In genomic region chr1:213982814-213983588, GRCh38 we compare ENCODE assay signal across 9 cellular contexts. TPM values are rescaled to one million over a fixed set of nuclear protein-coding genes. Genes with fewer than 3 reads are reported as not detected.
DNase-seq lines count a peak whose midpoint lies in the region; ATAC-seq and TF ChIP-seq lines count a peak whose summit lies in the region.
"Had no signal": no experiment of that assay in that cellular context is flagged by ENCODE, and none has a peak within 500 bp of the region (broad histone marks: within the 10 kb centered on the region; RNA-seq: fewer than 3 reads in every experiment).

No MANE protein-coding gene starts in this region.

- 4 to 9% methylated on average over 66 of the region's 66 CpGs for WGBS in sigmoid colon, 2 donors

- no peak overlapping the region for H3K27ac ChIP-seq in HUES48 (ENCODE audit: low read depth, low read length)
- H3K27ac ChIP-seq in right atrium auricular region: peak overlapping the region; percentile 29 to 44
- no peak overlapping the region for H3K27ac ChIP-seq in sigmoid colon
- H3K27ac ChIP-seq: skin epidermis had no signal

- H3K4me1 ChIP-seq in HUES48 (ENCODE audit: control insufficient read depth, insufficient read depth, low read length): peaks cover 73% of the 10 kb centered on the region
- peaks cover 0 to 41% of the 10 kb centered on the region in 2 donors for H3K4me1 ChIP-seq in right atrium auricular region
- peaks cover 0 to 41% (median 40%) of the 10 kb centered on the region in 4 donors for H3K4me1 ChIP-seq in sigmoid colon

- peaks cover 90% of the 10 kb centered on the region for H3K27me3 ChIP-seq in HUES48 (ENCODE audit: control insufficient read depth, insufficient read depth, low read length)
- peaks cover 0 to 16% of the 10 kb centered on the region in 2 donors for H3K27me3 ChIP-seq in right atrium auricular region
- peaks cover 53 to 86% (median 72%) of the 10 kb centered on the region in 3 donors for H3K27me3 ChIP-seq in sigmoid colon

- intact Hi-C loops in sigmoid colon (cut with DNase I): no loop called here

- TF ChIP-seq EP300 in sigmoid colon (IDR thresholded peaks at IDR 0.05): no peak

- H3K9ac ChIP-seq in HUES48 (ENCODE audit: low read depth, low read length): no peak overlapping the region

- TF ChIP-seq CTCF in right atrium auricular region (IDR thresholded peaks at IDR 0.05): peak in 1 of 2 donors; percentile 29
- no peak for TF ChIP-seq CTCF in sigmoid colon (IDR thresholded peaks at IDR 0.05)

- DNase-seq in right atrium auricular region (ENCODE audit: low spot score) (no peak), sigmoid colon (no peak), NCI-H187 treated with DMSO at 0.1 percent for 48 hours (lab: John Stamatoyannopoulos, UW) (no peak)
- DNase-seq in stimulated activated CD4-positive, alpha-beta T cell treated with anti-CD3 and anti-CD28 coated beads, Interleukin-15, amount 100 ng/mL, for 24 hours: no peak

- no peaks in the 10 kb centered on the region for H3K9me3 ChIP-seq in HUES48 (ENCODE audit: control insufficient read depth, insufficient read depth, low read length)
- no peaks in the 10 kb centered on the region for H3K9me3 ChIP-seq in right atrium auricular region
- H3K9me3 ChIP-seq in sigmoid colon: no peaks in the 10 kb centered on the region

- TF ChIP-seq POLR2A in sigmoid colon (IDR thresholded peaks at IDR 0.05): no peak

- H3K36me3 ChIP-seq in HUES48 (ENCODE audit: control insufficient read depth, insufficient read depth, low read length): no peaks in the 10 kb centered on the region
- H3K36me3 ChIP-seq in right atrium auricular region: no peaks in the 10 kb centered on the region
- no peaks in the 10 kb centered on the region for H3K36me3 ChIP-seq in sigmoid colon

- H3K4me3 ChIP-seq in HUES48 (ENCODE audit: low read depth, low read length) (peak overlapping the region; percentile 71), right atrium auricular region (peak overlapping the region; percentile 37 to 55), sigmoid colon (peak overlapping the region in 3 of 4 donors; percentile 28 to 47 (median 40))

- ATAC-seq in GM21786 (IDR thresholded peaks at IDR 0.05; ENCODE audit: unreplicated experiment): no peak
- no peak for ATAC-seq in GM19452 (IDR thresholded peaks at IDR 0.05; ENCODE audit: unreplicated experiment)

TF ChIP-seq in PFSK-1, 5 proteins besides CTCF, POLR2A, EP300 and RAD21:
- TF ChIP-seq FOXP2 (optimal IDR thresholded peaks at IDR 0.05; ENCODE audit: borderline replicate concordance, extremely low read depth, extremely low read length, insufficient read depth): peak; percentile 41
- no peak for TF ChIP-seq TAF1 (IDR thresholded peaks at IDR 0.05; ENCODE audit: borderline replicate concordance, insufficient read depth, low read length)

RNA-seq across cellular contexts. Expression of gene PROX1, which starts 4.8 kb away (rescaled TPM):
- 2.2 TPM for polyA plus RNA-seq in PFSK-1 (2012; ENCODE audit: insufficient read length, low read depth)
- total RNA-seq in right atrium auricular region (10 to 100 TPM; 39.7 to 46.5 TPM), sigmoid colon (1 to 10 TPM; 5.4 to 7.7 (median 6.4) TPM)
- 1 to 10 TPM; 1.4 to 2.4 (median 2.4) TPM for polyA plus RNA-seq in sigmoid colon

Comparison
In these comparisons a context has a peak if more than half of its experiments do, and no peak if none do; other contexts are left out.
1. H3K27ac ChIP-seq: peak in right atrium auricular region (2 of 2); none in HUES48 (single experiment) and sigmoid colon (0 of 4).
2. RNA of gene PROX1, which starts 4.8 kb away (total RNA-seq): 39.7 to 46.5 TPM in right atrium auricular region; 5.4 to 7.7 TPM in sigmoid colon; every median in the first group is over 4 times any median in the second.
3. Peak in every context shown above with its lines, with median percentiles within 50 percentile points of each other: H3K4me3 ChIP-seq.